In the genomic region with DNA sequence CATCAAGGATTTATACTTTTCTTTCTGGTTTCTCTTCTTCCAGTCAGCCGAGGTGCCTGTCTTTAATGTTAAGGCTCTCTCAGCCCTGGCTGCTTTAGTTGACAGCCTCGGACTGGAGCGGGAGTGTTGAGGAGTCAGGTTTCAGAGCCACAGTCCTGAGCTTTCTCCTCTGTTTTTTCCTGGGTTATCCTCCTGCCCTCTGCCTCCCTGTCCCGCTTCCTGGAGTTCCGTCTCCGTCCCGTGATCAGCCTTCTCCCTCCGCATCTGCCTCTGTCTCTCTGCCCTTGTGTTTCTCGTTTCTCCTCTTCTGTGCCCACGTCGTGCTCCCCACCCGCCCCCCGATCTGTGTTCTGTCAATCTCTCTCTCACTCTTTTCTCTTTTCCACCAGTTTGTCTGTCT, we compare ENCODE assay signal across 15 cellular contexts. TPM values are rescaled to one million over a fixed set of nuclear protein-coding genes. Genes with fewer than 3 reads are reported as not detected.
A peak's percentile ranks its signal among the peaks of the same experiment; 100 is the strongest.
DNase-seq lines count a peak whose midpoint lies in the region; TF ChIP-seq lines count a peak whose summit lies in the region.
"Had no signal": no experiment of that assay in that cellular context is flagged by ENCODE, and none has a peak within 500 bp of the region (broad histone marks: within the 10 kb centered on the region; RNA-seq: fewer than 3 reads in every experiment).

No MANE protein-coding gene starts in this region.

- H3K4me3 Mint-ChIP-seq in nephron progenitor cell = peak overlapping the region; percentile 81
- no peak overlapping the region for H3K4me3 Mint-ChIP-seq in activated CD4-positive, alpha-beta memory T cell treated with anti-CD3 and anti-CD28 coated beads for 36 hours

- DNase-seq in M059J (ENCODE audit: low read depth) (peak; percentile 17), fibroblast of peridontal ligament (ENCODE audit: extremely low read depth) (peak; percentile 6), nephron progenitor cell (peak; percentile 51), NOMO-1 (lab: John Stamatoyannopoulos, UW; ENCODE audit: unreplicated experiment in 2 of 2) (no peak), HuH-7 (ENCODE audit: low spot score) (no peak)
- no peak for DNase-seq in activated CD8-positive, alpha-beta memory T cell treated with anti-CD3 and anti-CD28 coated beads, Interleukin-2, amount 50 U/mL, for 48 hours
- DNase-seq in activated CD4-positive, alpha-beta memory T cell treated with anti-CD3 and anti-CD28 coated beads for 36 hours = no peak
- DNase-seq: activated CD4-positive, CD25-positive, alpha-beta regulatory T cell; activated T-cell treated with anti-CD3 and anti-CD28 coated beads, Interleukin-2, amount 50 U/mL, for 48 hours; NCI-H2029; psoas muscle; stimulated activated naive CD4-positive, alpha-beta T cell had no signal

- H3K27ac ChIP-seq in C4-2B = peak overlapping the region; percentile 7
- H3K27ac ChIP-seq: ascending aorta; BLaER1 treated with 17β-estradiol and CSF1 and Interleukin-3, amounts not matched to agents 10 nM and 100 nM; psoas muscle had no signal

- peaks cover 68% of the 10 kb centered on the region for H3K4me1 Mint-ChIP-seq in nephron progenitor cell
- peaks cover 5% of the 10 kb centered on the region for H3K4me1 Mint-ChIP-seq in activated CD4-positive, alpha-beta memory T cell treated with anti-CD3 and anti-CD28 coated beads for 36 hours (ENCODE audit: low read depth)

- H3K9me3 Mint-ChIP-seq in nephron progenitor cell = no peaks in the 10 kb centered on the region
- no peaks in the 10 kb centered on the region for H3K9me3 Mint-ChIP-seq in activated CD4-positive, alpha-beta memory T cell treated with anti-CD3 and anti-CD28 coated beads for 36 hours

- H3K27me3 Mint-ChIP-seq in nephron progenitor cell (ENCODE audit: low read depth, poor library complexity) = peaks cover 51% of the 10 kb centered on the region
- peaks cover 27% of the 10 kb centered on the region for H3K27me3 Mint-ChIP-seq in activated CD4-positive, alpha-beta memory T cell treated with anti-CD3 and anti-CD28 coated beads for 36 hours

- TF ChIP-seq CTCF in C4-2B (conservative IDR thresholded peaks at IDR 0.05) = no peak
- no peak for TF ChIP-seq CTCF in nephron progenitor cell (IDR thresholded peaks at IDR 0.05)

- CTCF ChIA-PET in activated CD4-positive, alpha-beta memory T cell treated with anti-CD3 and anti-CD28 coated beads for 36 hours (lab: Charles Lee) = no interaction called here

- no peaks in the 10 kb centered on the region for H3K36me3 Mint-ChIP-seq in nephron progenitor cell (ENCODE audit: low read depth)
- H3K36me3 Mint-ChIP-seq in activated CD4-positive, alpha-beta memory T cell treated with anti-CD3 and anti-CD28 coated beads for 36 hours = no peaks in the 10 kb centered on the region

- POLR2A ChIA-PET in activated CD4-positive, alpha-beta memory T cell treated with anti-CD3 and anti-CD28 coated beads for 36 hours (lab: Charles Lee) = no interaction called here

- intact Hi-C loops in activated CD4-positive, alpha-beta memory T cell treated with anti-CD3 and anti-CD28 coated beads for 36 hours (cut with micrococcal nuclease) = no loop called here

- peak overlapping the region; percentile 82 for H3K27ac Mint-ChIP-seq in nephron progenitor cell
- H3K27ac Mint-ChIP-seq in activated CD4-positive, alpha-beta memory T cell treated with anti-CD3 and anti-CD28 coated beads for 36 hours = no peak overlapping the region

RNA-seq across cellular contexts. Expression of a gene that starts 33.0 kb away (rescaled TPM):
- total RNA-seq in M059J (2014; rRNA removed; shearing (Covaris generic)) = not detected in 2 replicates
- under 1 TPM; 0.17 to 0.29 TPM for total RNA-seq in activated CD4-positive, alpha-beta memory T cell treated with anti-CD3 and anti-CD28 coated beads for 36 hours

Comparison
In these comparisons a context has a peak if more than half of its experiments do, and no peak if none do; other contexts are left out.
1. DNase-seq: peak in M059J (single experiment), fibroblast of peridontal ligament (single experiment) and nephron progenitor cell (single experiment); none in activated CD8-positive, alpha-beta memory T cell treated with anti-CD3 and anti-CD28 coated beads, Interleukin-2, amount 50 U/mL, for 48 hours (single experiment), NOMO-1 (0 of 2), HuH-7 (single experiment) and activated CD4-positive, alpha-beta memory T cell treated with anti-CD3 and anti-CD28 coated beads for 36 hours (single experiment).